ENCODE assay signal across 1 cellular context in genomic region chr12:105348142-105348541, GRCh38.
TF ChIP-seq lines count a peak whose summit lies in the region.

No MANE protein-coding gene starts in this region.

TF ChIP-seq in HepG2, 621 proteins besides CTCF, POLR2A, EP300 and RAD21:
- no peak for TF ChIP-seq ZNF160 (CRISPR knock-in tag; IDR thresholded peaks at IDR 0.05)
- TF ChIP-seq NR2F6 (IDR thresholded peaks at IDR 0.05): no peak
- no peak for TF ChIP-seq NR2F6 (CRISPR knock-in tag; IDR thresholded peaks at IDR 0.05)
- no peak for TF ChIP-seq ZFP36L1 (CRISPR knock-in tag; IDR thresholded peaks at IDR 0.05)
- TF ChIP-seq FLYWCH1 (CRISPR knock-in tag; IDR thresholded peaks at IDR 0.05): no peak
- no peak for TF ChIP-seq ZSCAN9 (CRISPR knock-in tag; IDR thresholded peaks at IDR 0.05; ENCODE audit: borderline replicate concordance)
- no peak for TF ChIP-seq NR2C2 (CRISPR knock-in tag; IDR thresholded peaks at IDR 0.05; ENCODE audit: borderline replicate concordance)
- TF ChIP-seq ZNF790 (CRISPR knock-in tag; IDR thresholded peaks at IDR 0.05; ENCODE audit: borderline replicate concordance): no peak
- TF ChIP-seq HCFC1 (IDR thresholded peaks at IDR 0.05; ENCODE audit: low read depth, low read length): no peak
- TF ChIP-seq GATAD2A (CRISPR knock-in tag; IDR thresholded peaks at IDR 0.05): no peak
- TF ChIP-seq ZNF75D (CRISPR knock-in tag; IDR thresholded peaks at IDR 0.05; ENCODE audit: borderline replicate concordance): no peak
- TF ChIP-seq FOXK2 (IDR thresholded peaks at IDR 0.05): no peak
- no peak for TF ChIP-seq CHD4 (IDR thresholded peaks at IDR 0.05; ENCODE audit: borderline replicate concordance, low read length)
- TF ChIP-seq CREB3 (CRISPR knock-in tag; IDR thresholded peaks at IDR 0.05): no peak
- TF ChIP-seq AFF4 (CRISPR knock-in tag; IDR thresholded peaks at IDR 0.05): no peak
- no peak for TF ChIP-seq ZNF512 (CRISPR knock-in tag; IDR thresholded peaks at IDR 0.05)
